ENCODE assay signal across 8 cellular contexts in the genomic region with DNA sequence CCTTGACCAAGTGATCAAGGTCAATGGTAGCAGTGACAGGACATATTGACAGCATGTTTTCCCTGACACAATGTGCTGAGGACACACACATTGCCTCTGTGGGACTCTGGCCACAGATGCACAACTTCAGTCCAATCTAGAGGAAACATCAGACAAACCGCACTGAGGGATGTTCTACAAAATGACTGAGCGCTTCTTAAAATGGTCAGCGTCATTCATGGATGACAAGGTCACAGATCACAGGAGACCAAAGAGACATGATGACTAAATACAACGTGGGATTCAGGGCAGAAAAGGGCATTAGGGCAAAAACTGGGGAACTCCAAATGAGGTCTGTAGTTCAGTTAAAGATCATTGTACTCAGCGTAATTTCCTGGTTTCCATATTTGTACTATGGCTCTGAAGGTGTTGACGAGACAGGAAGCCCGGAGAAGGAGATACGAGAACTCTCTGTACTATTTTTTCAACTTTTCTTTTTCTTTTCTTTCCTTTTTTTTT. TPM values are rescaled to one million over a fixed set of nuclear protein-coding genes. Genes with fewer than 3 reads are reported as not detected.
A peak's percentile ranks its signal among the peaks of the same experiment; 100 is the strongest.
DNase-seq lines count a peak whose midpoint lies in the region; ATAC-seq, FAIRE-seq and TF ChIP-seq lines count a peak whose summit lies in the region.

No MANE protein-coding gene starts in this region.

- peaks cover 8% of the 10 kb centered on the region for H3K36me3 ChIP-seq in DOHH2 (ENCODE audit: control insufficient read depth, low read length)
- H3K36me3 ChIP-seq in pancreas: no peaks in the 10 kb centered on the region

- peaks cover 15% of the 10 kb centered on the region for H3F3A ChIP-seq in DOHH2 (ENCODE audit: control insufficient read depth, insufficient read depth)

- 77 to 79% methylated on average over 8 of the region's 8 CpGs for WGBS in pancreas, 2 donors

- no peaks in the 10 kb centered on the region for H3K79me2 ChIP-seq in DOHH2 (ENCODE audit: control insufficient read depth, low read length)

- H3K4me3 ChIP-seq in DOHH2 (ENCODE audit: low read length) (peak overlapping the region; percentile 65), pancreas (no peak overlapping the region)

- H3K27me3 Mint-ChIP-seq in central memory CD8-positive, alpha-beta T cell: no peaks in the 10 kb centered on the region
- H3K27me3 Mint-ChIP-seq in endothelial cell (ENCODE audit: unreplicated experiment) (peaks cover 3% of the 10 kb centered on the region), mesothelial cell of epicardium (ENCODE audit: low read depth) (no peaks in the 10 kb centered on the region)

- H3K9me3 Mint-ChIP-seq in central memory CD8-positive, alpha-beta T cell: no peaks in the 10 kb centered on the region
- H3K9me3 Mint-ChIP-seq in endothelial cell (ENCODE audit: unreplicated experiment): no peaks in the 10 kb centered on the region
- no peaks in the 10 kb centered on the region for H3K9me3 Mint-ChIP-seq in mesothelial cell of epicardium

- H3K27me3 ChIP-seq in DOHH2 (ENCODE audit: control insufficient read depth, low read length) (no peaks in the 10 kb centered on the region), pancreas (no peaks in the 10 kb centered on the region)

- H3K36me3 Mint-ChIP-seq in central memory CD8-positive, alpha-beta T cell (ENCODE audit: insufficient read depth): peaks cover 20% of the 10 kb centered on the region
- peaks cover 3% of the 10 kb centered on the region for H3K36me3 Mint-ChIP-seq in endothelial cell (ENCODE audit: low read depth, unreplicated experiment)
- H3K36me3 Mint-ChIP-seq in mesothelial cell of epicardium: peaks cover 6% of the 10 kb centered on the region

- peak overlapping the region; percentile 84 for H3K4me2 ChIP-seq in DOHH2 (ENCODE audit: low read length)

- H3K4me1 Mint-ChIP-seq in central memory CD8-positive, alpha-beta T cell: peaks cover 43% of the 10 kb centered on the region
- H3K4me1 Mint-ChIP-seq in endothelial cell (ENCODE audit: unreplicated experiment): no peaks in the 10 kb centered on the region
- H3K4me1 Mint-ChIP-seq in mesothelial cell of epicardium: peaks cover 6% of the 10 kb centered on the region

- H3K4me3 Mint-ChIP-seq in central memory CD8-positive, alpha-beta T cell: peak overlapping the region; percentile 78
- H3K4me3 Mint-ChIP-seq in endothelial cell (ENCODE audit: unreplicated experiment): no peak overlapping the region
- no peak overlapping the region for H3K4me3 Mint-ChIP-seq in mesothelial cell of epicardium

- intact Hi-C loops in pancreas (cut with DNase I): no loop called here

- no peak for TF ChIP-seq CTCF in DOHH2 (IDR thresholded peaks at IDR 0.05; ENCODE audit: low read depth, low read length, poor library complexity, severe bottlenecking)
- no peak for TF ChIP-seq CTCF in endothelial cell (IDR thresholded peaks at IDR 0.05; ENCODE audit: unreplicated experiment)
- TF ChIP-seq CTCF in pancreas (IDR thresholded peaks at IDR 0.05): no peak
- no peak for TF ChIP-seq CTCF in mesothelial cell of epicardium (IDR thresholded peaks at IDR 0.05; ENCODE audit: unreplicated experiment)

- peak overlapping the region; percentile 97 for H3K27ac Mint-ChIP-seq in central memory CD8-positive, alpha-beta T cell (ENCODE audit: low read depth)
- no peak overlapping the region for H3K27ac Mint-ChIP-seq in endothelial cell (ENCODE audit: unreplicated experiment)
- no peak overlapping the region for H3K27ac Mint-ChIP-seq in mesothelial cell of epicardium

- H3K27ac ChIP-seq in DOHH2 (ENCODE audit: low read depth, low read length): peak overlapping the region; percentile 86
- no peak overlapping the region for H3K27ac ChIP-seq in pancreas

- H3K9me2 ChIP-seq in DOHH2 (replicated peaks; ENCODE audit: control insufficient read depth, low read length): no peaks in the 10 kb centered on the region

- ATAC-seq in GM21619 (IDR thresholded peaks at IDR 0.05; ENCODE audit: unreplicated experiment) (peak; percentile 67), pancreas (no peak)
- peak; percentile 79 for ATAC-seq in central memory CD8-positive, alpha-beta T cell (replicated peaks; ENCODE audit: extremely low read depth, poor library complexity, severe bottlenecking)

- FAIRE-seq in RCC 7860 (lab: Jason Lieb, UNC) (peak; percentile 96), pancreas (lab: Jason Lieb, UNC) (no peak)

- no peaks in the 10 kb centered on the region for H4K20me1 ChIP-seq in DOHH2 (ENCODE audit: control insufficient read depth, insufficient read depth, low read depth, low read length)

- peaks cover 61% of the 10 kb centered on the region for H3K4me1 ChIP-seq in DOHH2 (ENCODE audit: control insufficient read depth, low read length)
- H3K4me1 ChIP-seq in pancreas: no peaks in the 10 kb centered on the region

- no peaks in the 10 kb centered on the region for H3K9me3 ChIP-seq in DOHH2 (ENCODE audit: control insufficient read depth, insufficient read depth, low read length)
- no peaks in the 10 kb centered on the region for H3K9me3 ChIP-seq in pancreas

- DNase-seq in RCC 7860 (ENCODE audit: low spot score): peak; percentile 92
- peak in 1 of 2 donors; percentile 73 for DNase-seq in central memory CD8-positive, alpha-beta T cell (ENCODE audit: low spot score in 2 of 2)
- DNase-seq in endothelial cell (ENCODE audit: low spot score): no peak
- no peak for DNase-seq in pancreas
- no peak for DNase-seq in mesothelial cell of epicardium (ENCODE audit: low spot score in 2 of 2, unreplicated experiment in 2 of 2)
- DNase-seq in cerebellar nuclear complex (lab: John Stamatoyannopoulos, UW): no peak

RNA-seq across cellular contexts. Expression of a gene that starts 20.6 kb away (rescaled TPM):
- total RNA-seq in endothelial cell (ENCODE audit: unreplicated experiment) (0.82 TPM), pancreas (under 1 TPM; 0.18 to 0.53 (median 0.43) TPM), mesothelial cell of epicardium (11.3 to 12.8 TPM (median 12.2 TPM) in 3 replicates)
- polyA plus RNA-seq in pancreas: 1 to 10 TPM; 3.9 to 4.0 TPM

RNA-seq across cellular contexts. Expression of a gene that starts 30.2 kb away (rescaled TPM):
- total RNA-seq in endothelial cell (ENCODE audit: unreplicated experiment) (35.5 TPM), pancreas (10 to 100 TPM in 4 of 6 donors, 1 to 10 TPM in 2; 9.6 to 16.1 (median 10.7) TPM), mesothelial cell of epicardium (84.2 to 93.4 TPM (median 87.1 TPM) in 3 replicates)
- 10 to 100 TPM; 24.2 to 28.6 TPM for polyA plus RNA-seq in pancreas

RNA-seq across cellular contexts. Expression of a gene that starts 45.6 kb away (rescaled TPM):
- total RNA-seq in endothelial cell (ENCODE audit: unreplicated experiment) (18.5 TPM), pancreas (10 to 100 TPM in 1 of 6 donors, 1 to 10 TPM in 5; 5.4 to 16.4 (median 6.6) TPM), mesothelial cell of epicardium (25.0 to 27.1 TPM (median 25.1 TPM) in 3 replicates)
- polyA plus RNA-seq in pancreas: 10 to 100 TPM in 1 of 2 donors, 1 to 10 TPM in 1; 3.5 to 10.5 TPM

RNA-seq across cellular contexts. Expression of a gene that starts 59.8 kb away (rescaled TPM):
- 0.23 TPM for total RNA-seq in endothelial cell (ENCODE audit: unreplicated experiment)
- 1 to 10 TPM in 1 of 6 donors, under 1 TPM in 1, not detected in 4; 0.12 to 1.4 TPM for total RNA-seq in pancreas
- not detected for polyA plus RNA-seq in pancreas
- total RNA-seq in mesothelial cell of epicardium: 22.7 to 23.2 TPM (median 23.2 TPM) in 3 replicates

Comparison
In these comparisons a context has a peak if more than half of its experiments do, and no peak if none do; other contexts are left out.
1. ATAC-seq: peak in GM21619 (single experiment) and central memory CD8-positive, alpha-beta T cell (single experiment); none in pancreas (0 of 4).